In genomic region chr13:111856571-111856970, GRCh38 we compare ENCODE assay signal across 25 cellular contexts.
DNase-seq lines count a peak whose midpoint lies in the region; ATAC-seq, FAIRE-seq and TF ChIP-seq lines count a peak whose summit lies in the region.
"Had no signal": no experiment of that assay in that cellular context is flagged by ENCODE, and none has a peak within 500 bp of the region (broad histone marks: within the 10 kb centered on the region; RNA-seq: fewer than 3 reads in every experiment).

No MANE protein-coding gene starts in this region.

- CTCF ChIA-PET in activated CD8-positive, alpha-beta memory T cell treated with anti-CD3 and anti-CD28 coated beads, Interleukin-2, amount 10 ng/mL, durations not matched to agents 7 days and 5 days (lab: Charles Lee) = no interaction called here
- CTCF ChIA-PET in HepG2 (lab: Yijun Ruan, JAX; ENCODE audit: low intra/inter-chr PET ratio, low total read pairs) = no interaction called here

- H3K4me2 ChIP-seq in HepG2 (ENCODE audit: low read depth, low read length) = no peak overlapping the region
- H3K4me2 ChIP-seq: BLaER1 treated with 17β-estradiol and CSF1 and Interleukin-3, amounts not matched to agents 10 nM and 100 nM had no signal

- WGBS in HepG2 (ENCODE audit: low lambda C conversion rate) = 0% methylated on average over 1 of the region's 11 CpGs

- no peaks in the 10 kb centered on the region for H3K4me1 Mint-ChIP-seq in activated CD8-positive, alpha-beta memory T cell treated with anti-CD3 and anti-CD28 coated beads, Interleukin-2, amount 10 ng/mL, durations not matched to agents 7 days and 5 days
- no peaks in the 10 kb centered on the region for H3K4me1 Mint-ChIP-seq in stimulated activated naive CD8-positive, alpha-beta T cell treated with anti-CD3 and anti-CD28 coated beads, Interleukin-15, amount 100 ng/mL, for 72 hours
- H3K4me1 Mint-ChIP-seq in type B pancreatic cell (ENCODE audit: unreplicated experiment) = peaks cover 13% of the 10 kb centered on the region
- H3K4me1 Mint-ChIP-seq: B cell; CD14-positive monocyte; CD8-positive, alpha-beta memory T cell had no signal

- intact Hi-C loops in HepG2 (cut with micrococcal nuclease; ENCODE audit: unreplicated experiment) = no loop called here

- H3K9me3 ChIP-seq in HepG2 (ENCODE audit: low read length) (no peaks in the 10 kb centered on the region), BE2C (no peaks in the 10 kb centered on the region)

- H3K79me2 ChIP-seq in HepG2 (ENCODE audit: insufficient read depth, low read length) = no peaks in the 10 kb centered on the region

- H3K9me3 Mint-ChIP-seq in activated CD8-positive, alpha-beta memory T cell treated with anti-CD3 and anti-CD28 coated beads, Interleukin-2, amount 10 ng/mL, durations not matched to agents 7 days and 5 days (ENCODE audit: low read depth) = peaks cover 4% of the 10 kb centered on the region
- H3K9me3 Mint-ChIP-seq in stimulated activated naive CD8-positive, alpha-beta T cell treated with anti-CD3 and anti-CD28 coated beads, Interleukin-15, amount 100 ng/mL, for 72 hours = peaks cover 4 to 7% of the 10 kb centered on the region in 2 donors
- H3K9me3 Mint-ChIP-seq in type B pancreatic cell = peaks cover 5% of the 10 kb centered on the region
- H3K9me3 Mint-ChIP-seq: CD4-positive, alpha-beta T cell had no signal

- TF ChIP-seq CTCF in HepG2 (CRISPR knock-in tag; IDR thresholded peaks at IDR 0.05) = no peak
- TF ChIP-seq CTCF in type B pancreatic cell (conservative IDR thresholded peaks at IDR 0.05) = no peak
- TF ChIP-seq CTCF in BE2C (IDR thresholded peaks at IDR 0.05; ENCODE audit: low read depth, low read length) = no peak

- no peak overlapping the region for H3K27ac Mint-ChIP-seq in activated CD8-positive, alpha-beta memory T cell treated with anti-CD3 and anti-CD28 coated beads, Interleukin-2, amount 10 ng/mL, durations not matched to agents 7 days and 5 days
- H3K27ac Mint-ChIP-seq in stimulated activated naive CD8-positive, alpha-beta T cell treated with anti-CD3 and anti-CD28 coated beads, Interleukin-15, amount 100 ng/mL, for 72 hours = no peak overlapping the region
- H3K27ac Mint-ChIP-seq in type B pancreatic cell = no peak overlapping the region
- H3K27ac Mint-ChIP-seq: B cell; CD4-positive, alpha-beta T cell; CD8-positive, alpha-beta memory T cell had no signal

- H3K36me3 ChIP-seq in HepG2 (replicated peaks in 1 of 2; ENCODE audit: control insufficient read depth in 1 of 2, insufficient read depth in 2 of 2, low read length in 2 of 2) (no peaks in the 10 kb centered on the region), BE2C (no peaks in the 10 kb centered on the region)
- H3K36me3 ChIP-seq: BLaER1 treated with 17β-estradiol and CSF1 and Interleukin-3, amounts not matched to agents 10 nM and 100 nM had no signal

- TF ChIP-seq POLR2A in HepG2 (IDR thresholded peaks at IDR 0.05; ENCODE audit: insufficient read depth in 1 of 2, low read depth in 2 of 2, low read length in 2 of 2) = no peak

- ATAC-seq in activated CD8-positive, alpha-beta memory T cell treated with anti-CD3 and anti-CD28 coated beads, Interleukin-2, amount 10 ng/mL, durations not matched to agents 7 days and 5 days = no peak
- ATAC-seq in stimulated activated naive CD8-positive, alpha-beta T cell treated with anti-CD3 and anti-CD28 coated beads, Interleukin-15, amount 100 ng/mL, for 72 hours = peak; percentile 40
- ATAC-seq in stimulated activated naive CD8-positive, alpha-beta T cell treated with anti-CD3 and anti-CD28 coated beads, Interleukin-15, Interleukin-2, amounts not matched to agents 100 U/mL and 50 U/mL, for 24 hours = no peak
- ATAC-seq in HepG2 (no peak), HG02571 (IDR thresholded peaks at IDR 0.05; ENCODE audit: unreplicated experiment) (no peak)
- ATAC-seq: GM12878, HCT116 had no signal

- TF ChIP-seq EP300 in HepG2 (IDR thresholded peaks at IDR 0.05; ENCODE audit: low read depth in 2 of 2, low read length in 2 of 2) (no peak), HepG2 (CRISPR knock-in tag; IDR thresholded peaks at IDR 0.05; ENCODE audit: borderline replicate concordance) (no peak)

- H3K36me3 Mint-ChIP-seq in activated CD8-positive, alpha-beta memory T cell treated with anti-CD3 and anti-CD28 coated beads, Interleukin-2, amount 10 ng/mL, durations not matched to agents 7 days and 5 days = no peaks in the 10 kb centered on the region
- no peaks in the 10 kb centered on the region for H3K36me3 Mint-ChIP-seq in type B pancreatic cell
- H3K36me3 Mint-ChIP-seq: CD14-positive monocyte; CD8-positive, alpha-beta memory T cell had no signal

- POLR2A ChIA-PET in HepG2 (lab: Yijun Ruan, JAX) = no interaction called here

- H3K27me3 Mint-ChIP-seq in activated CD8-positive, alpha-beta memory T cell treated with anti-CD3 and anti-CD28 coated beads, Interleukin-2, amount 10 ng/mL, durations not matched to agents 7 days and 5 days = no peaks in the 10 kb centered on the region
- H3K27me3 Mint-ChIP-seq in stimulated activated naive CD8-positive, alpha-beta T cell treated with anti-CD3 and anti-CD28 coated beads, Interleukin-15, amount 100 ng/mL, for 72 hours = peaks cover 8% of the 10 kb centered on the region
- H3K27me3 Mint-ChIP-seq in type B pancreatic cell = peaks cover 39% of the 10 kb centered on the region
- H3K27me3 Mint-ChIP-seq: B cell had no signal

- H3K4me3 ChIP-seq in HepG2 (replicated peaks in 1 of 3; ENCODE audit: insufficient read depth in 1 of 3, low read depth in 2 of 3, low read length in 3 of 3) = no peak overlapping the region
- no peak overlapping the region for H3K4me3 ChIP-seq in BE2C (ENCODE audit: low read depth, low read length)
- H3K4me3 ChIP-seq: BLaER1 treated with 17β-estradiol and CSF1 and Interleukin-3, amounts not matched to agents 10 nM and 100 nM; GM12878; GM23248 had no signal

- no peak overlapping the region for H3K9ac ChIP-seq in HepG2 (ENCODE audit: insufficient read depth, low read depth, low read length)
- H3K9ac ChIP-seq: BLaER1 treated with 17β-estradiol and CSF1 and Interleukin-3, amounts not matched to agents 10 nM and 100 nM; GM23248 had no signal

- no peaks in the 10 kb centered on the region for H3K4me1 ChIP-seq in HepG2 (ENCODE audit: insufficient read depth, low read length)
- no peaks in the 10 kb centered on the region for H3K4me1 ChIP-seq in BE2C

- in situ Hi-C loops in HepG2 (cut with HindIII; ENCODE audit: extremely low pct_ligation_motif_present, low pct_unique_long_range_greater_than_20kb) = no loop called here

- H3K27me3 ChIP-seq in HepG2 (ENCODE audit: control insufficient read depth in 1 of 2, insufficient read depth in 2 of 2, low read length in 2 of 2) (peaks cover 4 to 32% of the 10 kb centered on the region in 2 experiments; a peak in 4 of 5 replicates), BE2C (peaks cover 24% of the 10 kb centered on the region)
- H3K27me3 ChIP-seq: BLaER1 treated with 17β-estradiol and CSF1 and Interleukin-3, amounts not matched to agents 10 nM and 100 nM had no signal

- no peak overlapping the region for H2AFZ ChIP-seq in HepG2 (ENCODE audit: low read length)
- H2AFZ ChIP-seq: GM23248 had no signal

- no TSS peak for BruUV-seq in HepG2 (replicated peaks; lab: Mats Ljungman, UMichigan)

- no peak for TF ChIP-seq RAD21 in HepG2 (CRISPR knock-in tag; IDR thresholded peaks at IDR 0.05)

- H3K27ac ChIP-seq in HepG2 (ENCODE audit: extremely low read length, insufficient read depth, low read length) = no peak overlapping the region
- H3K27ac ChIP-seq: 22Rv1; BLaER1 treated with 17β-estradiol and CSF1 and Interleukin-3, amounts not matched to agents 10 nM and 100 nM; GM23248 had no signal

- FAIRE-seq in HepG2 (lab: Jason Lieb, UNC) = no peak
- FAIRE-seq: A204.1, D721Med, GM12878, GM19239 had no signal

- DNase-seq in activated CD8-positive, alpha-beta memory T cell treated with anti-CD3 and anti-CD28 coated beads for 24 hours = peak; percentile 32
- DNase-seq in activated CD8-positive, alpha-beta memory T cell treated with anti-CD3 and anti-CD28 coated beads, Interleukin-2, amount 10 ng/mL, durations not matched to agents 7 days and 5 days = no peak
- no peak for DNase-seq in stimulated activated naive CD8-positive, alpha-beta T cell treated with anti-CD3 and anti-CD28 coated beads, Interleukin-15, amount 100 ng/mL, for 72 hours
- no peak for DNase-seq in stimulated activated naive CD8-positive, alpha-beta T cell treated with anti-CD3 and anti-CD28 coated beads, Interleukin-15, Interleukin-2, amounts not matched to agents 100 U/mL and 50 U/mL, for 24 hours
- DNase-seq in HepG2 (ENCODE audit: low spot score) = no peak
- DNase-seq in type B pancreatic cell (ENCODE audit: extremely low spot score, unreplicated experiment) = peak; percentile 59
- no peak for DNase-seq in BE2C
- DNase-seq: CD4-positive, alpha-beta T cell; CD8-positive, alpha-beta memory T cell; DMS 273 treated with DMSO at 0.1 percent for 48 hours; DMS79; EL; GDM1; GM23248; H9 had no signal

- H4K20me1 ChIP-seq in HepG2 (ENCODE audit: insufficient read depth, low read length) = no peaks in the 10 kb centered on the region
- H4K20me1 ChIP-seq: BLaER1 treated with 17β-estradiol and CSF1 and Interleukin-3, amounts not matched to agents 10 nM and 100 nM had no signal

- H3K4me3 Mint-ChIP-seq in activated CD8-positive, alpha-beta memory T cell treated with anti-CD3 and anti-CD28 coated beads, Interleukin-2, amount 10 ng/mL, durations not matched to agents 7 days and 5 days = no peak overlapping the region
- H3K4me3 Mint-ChIP-seq in stimulated activated naive CD8-positive, alpha-beta T cell treated with anti-CD3 and anti-CD28 coated beads, Interleukin-15, amount 100 ng/mL, for 72 hours = no peak overlapping the region
- no peak overlapping the region for H3K4me3 Mint-ChIP-seq in type B pancreatic cell
- H3K4me3 Mint-ChIP-seq: B cell; CD14-positive monocyte; CD4-positive, alpha-beta T cell; CD8-positive, alpha-beta memory T cell; H9 had no signal

TF ChIP-seq in HepG2, 621 proteins besides CTCF, POLR2A, EP300 and RAD21 (continues in another document):
- peak; percentile 68 for TF ChIP-seq ZNF770 (CRISPR knock-in tag; IDR thresholded peaks at IDR 0.05)
- no peak for TF ChIP-seq XRCC5 (optimal IDR thresholded peaks at IDR 0.05; ENCODE audit: low read length)

Comparison
In these comparisons a context has a peak if more than half of its experiments do, and no peak if none do; other contexts are left out.
1. DNase-seq: peak in activated CD8-positive, alpha-beta memory T cell treated with anti-CD3 and anti-CD28 coated beads for 24 hours (single experiment) and type B pancreatic cell (single experiment); none in activated CD8-positive, alpha-beta memory T cell treated with anti-CD3 and anti-CD28 coated beads, Interleukin-2, amount 10 ng/mL, durations not matched to agents 7 days and 5 days (single experiment), stimulated activated naive CD8-positive, alpha-beta T cell treated with anti-CD3 and anti-CD28 coated beads, Interleukin-15, amount 100 ng/mL, for 72 hours (0 of 2), stimulated activated naive CD8-positive, alpha-beta T cell treated with anti-CD3 and anti-CD28 coated beads, Interleukin-15, Interleukin-2, amounts not matched to agents 100 U/mL and 50 U/mL, for 24 hours (single experiment), HepG2 (single experiment) and BE2C (single experiment).